Comparison of ENCODE assay signal across 1 cellular context in genomic region chr6:27545271-27546046, GRCh38.
TF ChIP-seq lines count a peak whose summit lies in the region.

No MANE protein-coding gene starts in this region.

TF ChIP-seq in GM12878, 131 proteins besides CTCF, POLR2A, EP300 and RAD21 (continued from another document):
- TF ChIP-seq ZBTB40 (IDR thresholded peaks at IDR 0.05; ENCODE audit: borderline replicate concordance) (peak; percentile 26; the same call in 1 of the 2 replicates), ZNF24 (IDR thresholded peaks at IDR 0.05) (peak; percentile 94), MTA3 (IDR thresholded peaks at IDR 0.05; ENCODE audit: borderline replicate concordance, low read length) (peak; percentile 23; the same call in 1 of the 2 replicates), RUNX3 (IDR thresholded peaks at IDR 0.05; ENCODE audit: low read length) (peak; percentile 61), ATF7 (IDR thresholded peaks at IDR 0.05; ENCODE audit: low read depth) (peak; percentile 58), POU2F2 (IDR thresholded peaks at IDR 0.05; ENCODE audit: borderline replicate concordance, low read depth, low read length) (0 out of 3 replicates have a peak, but pooled peaks have one; percentile 35), CREM (IDR thresholded peaks at IDR 0.05; ENCODE audit: low read depth) (peak; percentile 89), ZNF622 (IDR thresholded peaks at IDR 0.05) (no peak), E2F4 (IDR thresholded peaks at IDR 0.05; ENCODE audit: low read depth, low read length) (no peak), FOXM1 (IDR thresholded peaks at IDR 0.05; ENCODE audit: low read depth, low read length) (peak; percentile 28; the same call in 1 of the 2 replicates), YY1 (IDR thresholded peaks at IDR 0.05; ENCODE audit: low read depth, low read length) (peak; percentile 53; the same call in 1 of the 2 replicates), CREB1 (IDR thresholded peaks at IDR 0.05; ENCODE audit: low read depth) (peak; percentile 89)
